ENCODE assay signal across 19 cellular contexts in genomic region chr13:109088528-109088927, GRCh38.
DNase-seq lines count a peak whose midpoint lies in the region; ATAC-seq, FAIRE-seq and TF ChIP-seq lines count a peak whose summit lies in the region.
"Had no signal": no experiment of that assay in that cellular context is flagged by ENCODE, and none has a peak within 500 bp of the region (broad histone marks: within the 10 kb centered on the region; RNA-seq: fewer than 3 reads in every experiment).

No MANE protein-coding gene starts in this region.

- H3K27me3 ChIP-seq in endodermal cell (ENCODE audit: control insufficient read depth, insufficient read depth, low read length, poor library complexity, severe bottlenecking) (no peaks in the 10 kb centered on the region), neural progenitor cell (no peaks in the 10 kb centered on the region)
- H3K27me3 ChIP-seq: SJCRH30 had no signal

- H3K36me3 ChIP-seq in endodermal cell (ENCODE audit: control insufficient read depth, insufficient read depth, low read length) (no peaks in the 10 kb centered on the region), neural progenitor cell (no peaks in the 10 kb centered on the region)
- H3K36me3 ChIP-seq: SJCRH30 had no signal

- no peaks in the 10 kb centered on the region for H3K9me3 ChIP-seq in endodermal cell (ENCODE audit: control insufficient read depth, low read length)
- H3K9me3 ChIP-seq in neural progenitor cell (ENCODE audit: low read depth) = no peaks in the 10 kb centered on the region
- H3K9me3 ChIP-seq: SJCRH30 had no signal

- no peak overlapping the region for H2AFZ ChIP-seq in neural progenitor cell (replicated peaks)
- H2AFZ ChIP-seq: PC-9 had no signal

- no peaks in the 10 kb centered on the region for H3K79me2 ChIP-seq in neural progenitor cell (ENCODE audit: low read depth)

- H3K9ac ChIP-seq in endodermal cell (ENCODE audit: extremely low read depth, low read length, poor library complexity, severe bottlenecking) (no peak overlapping the region), neural progenitor cell (no peak overlapping the region)

- DNase-seq in NCI-H345 (lab: John Stamatoyannopoulos, UW) (peak; percentile 73), NCI-H345 treated with DMSO at 0.1 percent for 48 hours (lab: John Stamatoyannopoulos, UW; ENCODE audit: unreplicated experiment) (no peak), WTC11 (ENCODE audit: low spot score) (no peak), endodermal cell (no peak), neural progenitor cell (ENCODE audit: low spot score) (peak; percentile 5), GM12891 (ENCODE audit: insufficient read length, low spot score) (no peak)
- DNase-seq: DMS79 treated with DMSO at 0.1 percent for 48 hours, GOT3, KBM-7, PC-9, SJCRH30 had no signal

- H3K27me3 Mint-ChIP-seq in WTC11 (ENCODE audit: low read depth) (no peaks in the 10 kb centered on the region), endodermal cell (ENCODE audit: insufficient read depth) (peaks cover 3% of the 10 kb centered on the region), neural progenitor cell (ENCODE audit: insufficient read depth, low read depth) (peaks cover 5% of the 10 kb centered on the region)
- H3K27me3 Mint-ChIP-seq: B cell had no signal

- no peak for TF ChIP-seq POLR2A in GM12891 (IDR thresholded peaks at IDR 0.05; ENCODE audit: low read depth, low read length)

- H3K4me1 ChIP-seq in endodermal cell (ENCODE audit: control insufficient read depth, insufficient read depth, low read length) = no peaks in the 10 kb centered on the region
- H3K4me1 ChIP-seq in neural progenitor cell = no peaks in the 10 kb centered on the region
- H3K4me1 ChIP-seq: SJCRH30 had no signal

- H3K36me3 Mint-ChIP-seq in WTC11 (peaks cover 3% of the 10 kb centered on the region; the same call in 1 of the 2 replicates), endodermal cell (ENCODE audit: low read depth) (no peaks in the 10 kb centered on the region), neural progenitor cell (peaks cover 2% of the 10 kb centered on the region)

- H3K9me3 Mint-ChIP-seq in WTC11 (peaks cover 14% of the 10 kb centered on the region), endodermal cell (peaks cover 6% of the 10 kb centered on the region), neural progenitor cell (peaks cover under 1% of the 10 kb centered on the region)

- CTCF ChIA-PET in WTC11 (lab: Charles Lee) = interaction anchor here (0.7 kb wide), 1 partner anchor 1001 kb away, joined by 3 read pairs; no protein-coding TSS in a partner anchor

- H3K4me3 ChIP-seq in endodermal cell (ENCODE audit: low read length) = no peak overlapping the region
- no peak overlapping the region for H3K4me3 ChIP-seq in neural progenitor cell
- H3K4me3 ChIP-seq: GM12878, PC-9, SJCRH30 had no signal

- FAIRE-seq in GM12891 (lab: Jason Lieb, UNC) = no peak
- FAIRE-seq: G401.6, GM12878, GM19239, HepG2 had no signal

- no peak for TF ChIP-seq CTCF in WTC11 (IDR thresholded peaks at IDR 0.05)
- TF ChIP-seq CTCF in endodermal cell (conservative IDR thresholded peaks at IDR 0.05) = no peak
- TF ChIP-seq CTCF in neural progenitor cell (IDR thresholded peaks at IDR 0.05) = no peak

- no peak overlapping the region for H3K4me2 ChIP-seq in neural progenitor cell
- H3K4me2 ChIP-seq: PC-9 had no signal

- POLR2A ChIA-PET in WTC11 (lab: Charles Lee) = no interaction called here

- H3K4me1 Mint-ChIP-seq in WTC11 (peaks cover 10% of the 10 kb centered on the region), endodermal cell (no peaks in the 10 kb centered on the region), neural progenitor cell (peaks cover 22% of the 10 kb centered on the region)
- H3K4me1 Mint-ChIP-seq: B cell had no signal

- peak; percentile 57 for ATAC-seq in WTC11
- ATAC-seq in HG03280 (IDR thresholded peaks at IDR 0.05; ENCODE audit: unreplicated experiment) = no peak
- ATAC-seq in HG03460 (IDR thresholded peaks at IDR 0.05; ENCODE audit: unreplicated experiment) = no peak
- ATAC-seq: GM12878, HepG2 had no signal

- H3K27ac Mint-ChIP-seq in WTC11 (no peak overlapping the region), endodermal cell (no peak overlapping the region), neural progenitor cell (peak overlapping the region; percentile 65)
- H3K27ac Mint-ChIP-seq: B cell had no signal

- H3K4me3 Mint-ChIP-seq in WTC11 (no peak overlapping the region), endodermal cell (no peak overlapping the region), neural progenitor cell (no peak overlapping the region)
- H3K4me3 Mint-ChIP-seq: B cell had no signal

- H3K27ac ChIP-seq in endodermal cell (ENCODE audit: low read depth, low read length) (peak overlapping the region; percentile 27), neural progenitor cell (no peak overlapping the region)
- H3K27ac ChIP-seq: 22Rv1, PC-9, SJCRH30 had no signal

- WGBS in endodermal cell (ENCODE audit: insufficient coverage in 1 of 2, insufficient read length in 1 of 2), 2 experiments = 95 to 99% methylated on average over 13 to 22 of the region's 22 CpGs

- no peaks in the 10 kb centered on the region for H4K20me1 ChIP-seq in neural progenitor cell (ENCODE audit: low read depth)

- no peaks in the 10 kb centered on the region for H3F3A ChIP-seq in neural progenitor cell (ENCODE audit: low read depth)

TF ChIP-seq in WTC11, 78 proteins besides CTCF, POLR2A, EP300 and RAD21 (continues in another document):
- no peak for TF ChIP-seq NFATC4 (CRISPR knock-in tag; IDR thresholded peaks at IDR 0.05)
- no peak for TF ChIP-seq TEAD4 (CRISPR knock-in tag; IDR thresholded peaks at IDR 0.05)
- TF ChIP-seq GABPB1 (CRISPR knock-in tag; IDR thresholded peaks at IDR 0.05) = no peak
- TF ChIP-seq, protein P1, sequence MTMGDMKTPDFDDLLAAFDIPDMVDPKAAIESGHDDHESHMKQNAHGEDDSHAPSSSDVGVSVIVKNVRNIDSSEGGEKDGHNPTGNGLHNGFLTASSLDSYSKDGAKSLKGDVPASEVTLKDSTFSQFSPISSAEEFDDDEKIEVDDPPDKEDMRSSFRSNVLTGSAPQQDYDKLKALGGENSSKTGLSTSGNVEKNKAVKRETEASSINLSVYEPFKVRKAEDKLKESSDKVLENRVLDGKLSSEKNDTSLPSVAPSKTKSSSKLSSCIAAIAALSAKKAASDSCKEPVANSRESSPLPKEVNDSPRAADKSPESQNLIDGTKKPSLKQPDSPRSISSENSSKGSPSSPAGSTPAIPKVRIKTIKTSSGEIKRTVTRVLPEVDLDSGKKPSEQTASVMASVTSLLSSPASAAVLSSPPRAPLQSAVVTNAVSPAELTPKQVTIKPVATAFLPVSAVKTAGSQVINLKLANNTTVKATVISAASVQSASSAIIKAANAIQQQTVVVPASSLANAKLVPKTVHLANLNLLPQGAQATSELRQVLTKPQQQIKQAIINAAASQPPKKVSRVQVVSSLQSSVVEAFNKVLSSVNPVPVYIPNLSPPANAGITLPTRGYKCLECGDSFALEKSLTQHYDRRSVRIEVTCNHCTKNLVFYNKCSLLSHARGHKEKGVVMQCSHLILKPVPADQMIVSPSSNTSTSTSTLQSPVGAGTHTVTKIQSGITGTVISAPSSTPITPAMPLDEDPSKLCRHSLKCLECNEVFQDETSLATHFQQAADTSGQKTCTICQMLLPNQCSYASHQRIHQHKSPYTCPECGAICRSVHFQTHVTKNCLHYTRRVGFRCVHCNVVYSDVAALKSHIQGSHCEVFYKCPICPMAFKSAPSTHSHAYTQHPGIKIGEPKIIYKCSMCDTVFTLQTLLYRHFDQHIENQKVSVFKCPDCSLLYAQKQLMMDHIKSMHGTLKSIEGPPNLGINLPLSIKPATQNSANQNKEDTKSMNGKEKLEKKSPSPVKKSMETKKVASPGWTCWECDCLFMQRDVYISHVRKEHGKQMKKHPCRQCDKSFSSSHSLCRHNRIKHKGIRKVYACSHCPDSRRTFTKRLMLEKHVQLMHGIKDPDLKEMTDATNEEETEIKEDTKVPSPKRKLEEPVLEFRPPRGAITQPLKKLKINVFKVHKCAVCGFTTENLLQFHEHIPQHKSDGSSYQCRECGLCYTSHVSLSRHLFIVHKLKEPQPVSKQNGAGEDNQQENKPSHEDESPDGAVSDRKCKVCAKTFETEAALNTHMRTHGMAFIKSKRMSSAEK (CRISPR knock-in tag; IDR thresholded peaks at IDR 0.05; ENCODE audit: borderline replicate concordance) = no peak

TF ChIP-seq in GM12891, 5 proteins besides CTCF, POLR2A, EP300 and RAD21:
- TF ChIP-seq SPI1 (IDR thresholded peaks at IDR 0.05; ENCODE audit: low read depth, low read length) (no peak), TAF1 (IDR thresholded peaks at IDR 0.05; ENCODE audit: low read depth, low read length) (no peak), POLR2AphosphoS5 (IDR thresholded peaks at IDR 0.05; ENCODE audit: low read depth, low read length) (no peak), POU2F2 (IDR thresholded peaks at IDR 0.05; ENCODE audit: low read depth, low read length) (no peak), PAX5 (IDR thresholded peaks at IDR 0.05; ENCODE audit: insufficient read depth, low read length, severe bottlenecking) (no peak)
TF ChIP-seq in GM12891: peak in this region for 0.

Comparison
In these comparisons a context has a peak if more than half of its experiments do, and no peak if none do; other contexts are left out.
1. DNase-seq: peak in NCI-H345 (single experiment) and neural progenitor cell (single experiment); none in NCI-H345 treated with DMSO at 0.1 percent for 48 hours (single experiment), WTC11 (single experiment), endodermal cell (single experiment) and GM12891 (single experiment).